8 cellular contexts compared by ENCODE assay signal in the genomic region with DNA sequence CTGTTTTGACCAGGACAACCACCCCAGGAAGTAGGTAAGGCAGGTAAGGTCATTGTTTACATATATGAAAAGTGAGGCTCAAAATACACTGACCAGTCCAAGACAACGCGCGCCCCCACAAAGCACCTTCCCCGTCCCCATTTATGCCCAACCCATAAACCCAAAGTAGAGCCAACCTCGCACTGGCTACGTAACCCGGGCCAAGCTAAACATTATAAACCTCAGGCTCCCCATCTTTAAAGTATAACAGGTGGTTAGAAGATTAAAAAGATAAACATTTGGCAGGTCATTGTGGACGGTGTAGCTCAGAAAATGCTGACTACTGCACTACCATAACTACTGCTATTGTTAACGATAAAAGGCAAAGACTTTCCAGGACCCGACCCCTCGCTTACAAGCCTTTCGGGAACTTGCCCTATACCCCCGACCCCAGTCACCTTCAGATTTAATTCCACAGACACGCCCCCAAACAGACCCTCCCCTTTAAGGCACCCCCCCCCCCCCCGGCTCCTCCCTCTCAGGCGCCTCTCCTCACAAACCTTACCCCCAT. TPM values are rescaled to one million over a fixed set of nuclear protein-coding genes. Genes with fewer than 3 reads are reported as not detected.
DNase-seq lines count a peak whose midpoint lies in the region; ATAC-seq and TF ChIP-seq lines count a peak whose summit lies in the region.

No MANE protein-coding gene starts in this region.

- H3K4me3 Mint-ChIP-seq in activated CD4-positive, alpha-beta T cell treated with anti-CD3 and anti-CD28 coated beads, Interleukin-2, amount 10 ng/mL, durations not matched to agents 24 days and 14 days: peak overlapping the region; percentile 96
- peak overlapping the region; percentile 92 for H3K4me3 Mint-ChIP-seq in natural killer cell treated with Interleukin-12 subunit alpha and Interleukin-12 subunit beta and Interleukin-15 and Interleukin-18, amount 100 ng/mL, for 72 hours

- ATAC-seq in natural killer cell treated with Interleukin-12 subunit alpha and Interleukin-12 subunit beta and Interleukin-15 and Interleukin-18, amount 100 ng/mL, for 72 hours: peak; percentile 43 to 50
- ATAC-seq in HG03457 (IDR thresholded peaks at IDR 0.05; ENCODE audit: unreplicated experiment) (no peak), HG02884 (IDR thresholded peaks at IDR 0.05; ENCODE audit: unreplicated experiment) (no peak), HG03520 (IDR thresholded peaks at IDR 0.05; ENCODE audit: unreplicated experiment) (no peak)

- H3K27me3 ChIP-seq in SJSA1 (replicated peaks): no peaks in the 10 kb centered on the region

- no peak for TF ChIP-seq CTCF in epithelial cell of esophagus (IDR thresholded peaks at IDR 0.05; ENCODE audit: insufficient read depth, low read depth, low read length, missing control alignments)

- peaks cover 27% of the 10 kb centered on the region for H3K4me1 ChIP-seq in SJSA1 (replicated peaks)

- H3K4me1 Mint-ChIP-seq in activated CD4-positive, alpha-beta T cell treated with anti-CD3 and anti-CD28 coated beads, Interleukin-2, amount 10 ng/mL, durations not matched to agents 24 days and 14 days: peaks cover 49% of the 10 kb centered on the region
- peaks cover 41 to 46% of the 10 kb centered on the region in 2 donors for H3K4me1 Mint-ChIP-seq in natural killer cell treated with Interleukin-12 subunit alpha and Interleukin-12 subunit beta and Interleukin-15 and Interleukin-18, amount 100 ng/mL, for 72 hours (ENCODE audit: low read depth in 2 of 2)

- H3K27ac Mint-ChIP-seq in activated CD4-positive, alpha-beta T cell treated with anti-CD3 and anti-CD28 coated beads, Interleukin-2, amount 10 ng/mL, durations not matched to agents 24 days and 14 days: peak overlapping the region; percentile 94
- H3K27ac Mint-ChIP-seq in natural killer cell treated with Interleukin-12 subunit alpha and Interleukin-12 subunit beta and Interleukin-15 and Interleukin-18, amount 100 ng/mL, for 72 hours: peak overlapping the region; percentile 89 to 95

- no peaks in the 10 kb centered on the region for H3K9me3 ChIP-seq in SJSA1 (replicated peaks)

- no peaks in the 10 kb centered on the region for H3K9me3 Mint-ChIP-seq in activated CD4-positive, alpha-beta T cell treated with anti-CD3 and anti-CD28 coated beads, Interleukin-2, amount 10 ng/mL, durations not matched to agents 24 days and 14 days
- H3K9me3 Mint-ChIP-seq in natural killer cell treated with Interleukin-12 subunit alpha and Interleukin-12 subunit beta and Interleukin-15 and Interleukin-18, amount 100 ng/mL, for 72 hours: no peaks in the 10 kb centered on the region

- H3K27me3 Mint-ChIP-seq in activated CD4-positive, alpha-beta T cell treated with anti-CD3 and anti-CD28 coated beads, Interleukin-2, amount 10 ng/mL, durations not matched to agents 24 days and 14 days: no peaks in the 10 kb centered on the region
- H3K27me3 Mint-ChIP-seq in natural killer cell treated with Interleukin-12 subunit alpha and Interleukin-12 subunit beta and Interleukin-15 and Interleukin-18, amount 100 ng/mL, for 72 hours: no peaks in the 10 kb centered on the region

- H3K27ac ChIP-seq in SJSA1: peak overlapping the region; percentile 64

- H3K36me3 Mint-ChIP-seq in activated CD4-positive, alpha-beta T cell treated with anti-CD3 and anti-CD28 coated beads, Interleukin-2, amount 10 ng/mL, durations not matched to agents 24 days and 14 days (ENCODE audit: low read depth): peaks cover 16% of the 10 kb centered on the region
- H3K36me3 Mint-ChIP-seq in natural killer cell treated with Interleukin-12 subunit alpha and Interleukin-12 subunit beta and Interleukin-15 and Interleukin-18, amount 100 ng/mL, for 72 hours: no peaks in the 10 kb centered on the region

- DNase-seq in activated CD4-positive, alpha-beta T cell treated with anti-CD3 and anti-CD28 coated beads, Interleukin-2, amount 10 ng/mL, durations not matched to agents 24 days and 14 days: no peak
- no peak for DNase-seq in activated CD4-positive, alpha-beta T cell treated with anti-CD3 and anti-CD28 coated beads, Interleukin-2, amount 50 U/mL, for 1 hour
- DNase-seq in SJSA1 (ENCODE audit: low read depth in 1 of 2, low spot score in 2 of 2) (no peak), epithelial cell of esophagus (ENCODE audit: low read depth) (no peak)
- no peak for DNase-seq in natural killer cell treated with Interleukin-12 subunit alpha and Interleukin-12 subunit beta and Interleukin-15 and Interleukin-18, amount 100 ng/mL, for 72 hours (ENCODE audit: low spot score)

- peak overlapping the region; percentile 60 for H3K4me3 ChIP-seq in SJSA1
- H3K4me3 ChIP-seq in epithelial cell of esophagus (ENCODE audit: low read length): peak overlapping the region; percentile 82

- no peaks in the 10 kb centered on the region for H3K36me3 ChIP-seq in SJSA1

- intact Hi-C loops in activated CD4-positive, alpha-beta T cell treated with anti-CD3 and anti-CD28 coated beads, Interleukin-2, amount 10 ng/mL, durations not matched to agents 24 days and 14 days (cut with micrococcal nuclease): loop anchor here (1.0 to 5.0 kb wide), 8 partner anchors 23 to 354 kb away; partner anchors contain the start of genes ANAPC15, CLPB, LAMTOR1 and XNDC1N

RNA-seq across cellular contexts. Expression of gene NUMA1, which starts 0.5 kb away (rescaled TPM):
- total RNA-seq in activated CD4-positive, alpha-beta T cell treated with anti-CD3 and anti-CD28 coated beads, Interleukin-2, amount 10 ng/mL, durations not matched to agents 24 days and 14 days: 138 and 149 TPM in 2 replicates
- total RNA-seq in SJSA1 (2014; rRNA removed; shearing (Covaris generic)): 38.4 and 46.4 TPM in 2 replicates
- 100 to 1,000 TPM; 181 to 216 TPM for total RNA-seq in natural killer cell treated with Interleukin-12 subunit alpha and Interleukin-12 subunit beta and Interleukin-15 and Interleukin-18, amount 100 ng/mL, for 72 hours

RNA-seq across cellular contexts. Expression of gene LRRC51, which starts 0.8 kb away (rescaled TPM):
- 7.0 and 7.1 TPM in 2 replicates for total RNA-seq in activated CD4-positive, alpha-beta T cell treated with anti-CD3 and anti-CD28 coated beads, Interleukin-2, amount 10 ng/mL, durations not matched to agents 24 days and 14 days
- total RNA-seq in SJSA1 (2014; rRNA removed; shearing (Covaris generic)): 4.1 TPM in 1 of 2 replicates, not detected in the other
- total RNA-seq in natural killer cell treated with Interleukin-12 subunit alpha and Interleukin-12 subunit beta and Interleukin-15 and Interleukin-18, amount 100 ng/mL, for 72 hours: 1 to 10 TPM; 3.5 to 7.2 TPM

RNA-seq across cellular contexts. Expression of gene LAMTOR1, which starts 23.2 kb away (rescaled TPM):
- 78.6 and 81.4 TPM in 2 replicates for total RNA-seq in activated CD4-positive, alpha-beta T cell treated with anti-CD3 and anti-CD28 coated beads, Interleukin-2, amount 10 ng/mL, durations not matched to agents 24 days and 14 days
- 51.2 and 76.8 TPM in 2 replicates for total RNA-seq in SJSA1 (2014; rRNA removed; shearing (Covaris generic))
- 10 to 100 TPM; 65.7 to 66.9 TPM for total RNA-seq in natural killer cell treated with Interleukin-12 subunit alpha and Interleukin-12 subunit beta and Interleukin-15 and Interleukin-18, amount 100 ng/mL, for 72 hours

RNA-seq across cellular contexts. Expression of gene TOMT, which starts 25.9 kb away (rescaled TPM):
- total RNA-seq in activated CD4-positive, alpha-beta T cell treated with anti-CD3 and anti-CD28 coated beads, Interleukin-2, amount 10 ng/mL, durations not matched to agents 24 days and 14 days: not detected in 2 replicates
- total RNA-seq in SJSA1 (2014; rRNA removed; shearing (Covaris generic)): not detected in 2 replicates
- total RNA-seq in natural killer cell treated with Interleukin-12 subunit alpha and Interleukin-12 subunit beta and Interleukin-15 and Interleukin-18, amount 100 ng/mL, for 72 hours: under 1 TPM in 1 of 2 donors, not detected in 1; 0.45 TPM

RNA-seq across cellular contexts. Expression of gene ANAPC15, which starts 32.6 kb away (rescaled TPM):
- 52.1 and 54.9 TPM in 2 replicates for total RNA-seq in activated CD4-positive, alpha-beta T cell treated with anti-CD3 and anti-CD28 coated beads, Interleukin-2, amount 10 ng/mL, durations not matched to agents 24 days and 14 days
- 23.5 and 46.9 TPM in 2 replicates for total RNA-seq in SJSA1 (2014; rRNA removed; shearing (Covaris generic))
- 10 to 100 TPM; 37.4 to 37.7 TPM for total RNA-seq in natural killer cell treated with Interleukin-12 subunit alpha and Interleukin-12 subunit beta and Interleukin-15 and Interleukin-18, amount 100 ng/mL, for 72 hours

Comparison
In these comparisons a context has a peak if more than half of its experiments do, and no peak if none do; other contexts are left out.
1. ATAC-seq: peak in natural killer cell treated with Interleukin-12 subunit alpha and Interleukin-12 subunit beta and Interleukin-15 and Interleukin-18, amount 100 ng/mL, for 72 hours (2 of 2); none in HG03457 (single experiment), HG02884 (single experiment) and HG03520 (single experiment).